In the genomic region with DNA sequence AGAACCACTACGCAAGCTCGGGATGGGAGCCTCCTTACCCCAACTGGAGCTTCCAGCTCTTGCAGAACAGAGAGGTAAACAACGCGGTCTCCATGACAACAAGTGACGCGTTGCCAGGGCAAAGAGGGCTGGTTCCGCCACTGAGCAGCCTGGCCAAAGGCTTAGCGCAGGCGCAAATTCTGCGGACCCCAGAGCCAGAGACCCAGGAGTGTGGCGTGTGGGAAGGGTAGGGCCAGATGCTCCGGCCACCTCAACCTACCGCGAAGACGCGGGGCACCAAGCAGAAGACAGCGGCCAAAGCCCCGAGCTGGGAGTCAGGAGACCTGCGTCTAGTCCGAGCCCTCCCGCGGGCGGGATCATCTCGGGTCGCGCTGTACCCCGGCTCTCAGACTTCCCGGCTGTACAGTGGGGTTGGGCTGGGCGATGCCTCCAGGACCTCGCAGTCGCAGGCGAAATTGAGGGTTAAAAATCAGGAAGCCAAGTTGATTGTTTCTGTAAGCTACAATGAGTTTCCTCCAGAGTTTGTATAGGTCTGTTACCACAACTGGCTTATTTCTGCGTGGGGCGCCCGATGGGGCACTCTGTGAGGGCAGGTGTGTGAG, we compare ENCODE assay signal across 8 cellular contexts. TPM values are rescaled to one million over a fixed set of nuclear protein-coding genes. Genes with fewer than 3 reads are reported as not detected.
DNase-seq lines count a peak whose midpoint lies in the region; ATAC-seq and TF ChIP-seq lines count a peak whose summit lies in the region.

A gene (minus strand): TSS at position 68 of the 602 bp plus-strand sequence. CDS start 1,353 bp downstream, outside the sequence.

- ATAC-seq in GM18498 (IDR thresholded peaks at IDR 0.05; ENCODE audit: unreplicated experiment) = peak; percentile 75
- ATAC-seq in foreskin keratinocyte = peak; percentile 97
- ATAC-seq in stimulated activated naive B cell treated with anti-CD40 and anti-IgM and Interleukin-4, amounts not matched to agents 10 μg/mL and 1 μg/mL and 100 μg/mL, for 72 hours (replicated peaks) = peak; percentile 99
- no peak for ATAC-seq in HG03108 (IDR thresholded peaks at IDR 0.05; ENCODE audit: unreplicated experiment)
- no peak for ATAC-seq in HG02981 (IDR thresholded peaks at IDR 0.05; ENCODE audit: unreplicated experiment)

- H3K27me3 ChIP-seq in foreskin keratinocyte = peaks cover 78% of the 10 kb centered on the region

- H3K27me3 Mint-ChIP-seq in nephron (ENCODE audit: low read depth) = peaks cover 83% of the 10 kb centered on the region
- peaks cover 43 to 60% of the 10 kb centered on the region in 2 donors for H3K27me3 Mint-ChIP-seq in stimulated activated naive B cell treated with anti-CD40 and anti-IgM and Interleukin-4, amounts not matched to agents 10 μg/mL and 1 μg/mL and 100 μg/mL, for 72 hours

- TF ChIP-seq CTCF in foreskin keratinocyte (conservative IDR thresholded peaks at IDR 0.05) (no peak), nephron (IDR thresholded peaks at IDR 0.05; ENCODE audit: unreplicated experiment in 3 of 3) (no peak)

- no peaks in the 10 kb centered on the region for H3K4me1 ChIP-seq in foreskin keratinocyte

- no peaks in the 10 kb centered on the region for H3K4me1 Mint-ChIP-seq in nephron
- H3K4me1 Mint-ChIP-seq in stimulated activated naive B cell treated with anti-CD40 and anti-IgM and Interleukin-4, amounts not matched to agents 10 μg/mL and 1 μg/mL and 100 μg/mL, for 72 hours = peaks cover 9 to 14% of the 10 kb centered on the region in 2 donors

- DNase-seq in NCI-H82 (lab: John Stamatoyannopoulos, UW) = peak; percentile 77
- peak; percentile 40 for DNase-seq in activated T-helper 9 cell treated with anti-CD3 and anti-CD28 coated beads, Interleukin-2, amount 50 U/mL, for 16 hours (ENCODE audit: low read depth)
- DNase-seq in foreskin keratinocyte = peak; percentile 23 to 56
- peak; percentile 60 for DNase-seq in stimulated activated naive B cell treated with anti-CD40 and anti-IgM and Interleukin-4, amounts not matched to agents 10 μg/mL and 1 μg/mL and 100 μg/mL, for 72 hours

- H3K27ac ChIP-seq in foreskin keratinocyte = no peak within 1 kb of the TSS

- H3K9me3 Mint-ChIP-seq in nephron = no peaks in the 10 kb centered on the region
- H3K9me3 Mint-ChIP-seq in stimulated activated naive B cell treated with anti-CD40 and anti-IgM and Interleukin-4, amounts not matched to agents 10 μg/mL and 1 μg/mL and 100 μg/mL, for 72 hours = no peaks in the 10 kb centered on the region

- no peaks in the 10 kb centered on the region for H3K36me3 Mint-ChIP-seq in nephron (ENCODE audit: low read depth)
- no peaks in the 10 kb centered on the region for H3K36me3 Mint-ChIP-seq in stimulated activated naive B cell treated with anti-CD40 and anti-IgM and Interleukin-4, amounts not matched to agents 10 μg/mL and 1 μg/mL and 100 μg/mL, for 72 hours

- no peak within 1 kb of the TSS for H3K27ac Mint-ChIP-seq in nephron
- H3K27ac Mint-ChIP-seq in stimulated activated naive B cell treated with anti-CD40 and anti-IgM and Interleukin-4, amounts not matched to agents 10 μg/mL and 1 μg/mL and 100 μg/mL, for 72 hours = peak within 1 kb of the TSS; percentile 85

- peak within 1 kb of the TSS; percentile 73 to 81 (median 79) for H3K4me3 Mint-ChIP-seq in nephron
- peak within 1 kb of the TSS; percentile 87 to 89 for H3K4me3 Mint-ChIP-seq in stimulated activated naive B cell treated with anti-CD40 and anti-IgM and Interleukin-4, amounts not matched to agents 10 μg/mL and 1 μg/mL and 100 μg/mL, for 72 hours

RNA-seq across cellular contexts. Expression of the gene that starts here (rescaled TPM):
- not detected in 2 replicates for total RNA-seq in foreskin keratinocyte
- not detected in 2 replicates for polyA plus RNA-seq in foreskin keratinocyte

Comparison
In these comparisons a context has a peak if more than half of its experiments do, and no peak if none do; other contexts are left out.
1. Peak in DNase-seq and ATAC-seq in foreskin keratinocyte; RNA of the gene not detected or under 1 TPM.
2. ATAC-seq: peak in GM18498 (single experiment) and stimulated activated naive B cell treated with anti-CD40 and anti-IgM and Interleukin-4, amounts not matched to agents 10 μg/mL and 1 μg/mL and 100 μg/mL, for 72 hours (2 of 2); none in HG03108 (single experiment) and HG02981 (single experiment).
3. Peak in every context shown above with its lines, with median percentiles within 50 percentile points of each other: DNase-seq.